ENCODE assay signal across 31 cellular contexts in the genomic region with DNA sequence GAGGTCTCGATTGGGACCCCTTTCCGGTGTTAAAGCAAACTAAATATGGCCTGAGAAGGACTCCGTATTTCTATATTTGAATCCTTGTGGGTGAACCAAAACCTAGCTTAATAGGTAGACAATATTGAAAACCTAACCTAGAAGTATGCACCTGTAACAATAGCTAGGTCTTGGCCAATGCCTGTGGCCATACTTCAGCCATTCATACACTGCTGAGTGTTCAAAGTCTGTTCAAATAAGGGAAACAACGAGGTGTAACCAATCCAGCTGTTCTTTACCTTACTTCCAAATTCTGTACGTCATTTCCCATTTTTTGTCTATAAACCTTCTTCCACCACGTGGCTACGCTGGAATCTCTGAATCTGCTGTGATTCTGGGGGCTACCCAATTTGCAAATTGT.
"Had no signal": no experiment of that assay in that cellular context is flagged by ENCODE, and none has a peak within 500 bp of the region (broad histone marks: within the 10 kb centered on the region; RNA-seq: fewer than 3 reads in every experiment).

No MANE protein-coding gene starts in this region.

- H3K27ac ChIP-seq: adrenal gland, body of pancreas, esophagus muscularis mucosa, foreskin keratinocyte, heart right ventricle had no signal

- H3K4me1 ChIP-seq: adrenal gland, body of pancreas had no signal

- FAIRE-seq: colon had no signal

- ATAC-seq: activated CD4-positive, alpha-beta T cell treated with anti-CD3 and anti-CD28 coated beads for 36 hours; activated CD8-positive, alpha-beta memory T cell treated with anti-CD3 and anti-CD28 coated beads, Interleukin-2, amount 10 ng/mL, durations not matched to agents 7 days and 5 days; activated CD8-positive, alpha-beta T cell treated with anti-CD3 and anti-CD28 coated beads, Interleukin-2, amount 10 ng/mL, durations not matched to agents 7 days and 5 days; activated naive CD8-positive, alpha-beta T cell treated with anti-CD3 and anti-CD28 coated beads, Interleukin-2, amount 50 U/mL, for 24 hours; body of pancreas; effector memory CD8-positive, alpha-beta T cell; foreskin keratinocyte; gastrocnemius medialis; heart right ventricle; T-helper 17 cell had no signal

- H3K27me3 ChIP-seq: adrenal gland, body of pancreas, esophagus muscularis mucosa, foreskin keratinocyte, gastrocnemius medialis, heart right ventricle had no signal

- H3K36me3 ChIP-seq: adrenal gland, esophagus muscularis mucosa, gastrocnemius medialis, heart right ventricle had no signal

- H3K9me3 ChIP-seq: adrenal gland, body of pancreas, esophagus muscularis mucosa, gastrocnemius medialis, heart right ventricle had no signal

- H3K4me3 ChIP-seq: adrenal gland, body of pancreas, esophagus muscularis mucosa, gastrocnemius medialis, heart right ventricle had no signal

- DNase-seq: activated CD4-positive, alpha-beta memory T cell treated with anti-CD3 and anti-CD28 coated beads for 36 hours; activated CD4-positive, alpha-beta T cell treated with anti-CD3 and anti-CD28 coated beads for 36 hours; activated CD4-positive, alpha-beta T cell treated with anti-CD3 and anti-CD28 coated beads, Interleukin-2, amount 10 ng/mL, durations not matched to agents 24 days and 14 days; activated CD4-positive, CD25-positive, alpha-beta regulatory T cell; activated CD4-positive, CD25-positive, alpha-beta regulatory T cell treated with anti-CD3 and anti-CD28 coated beads, Interleukin-2, amount 50 U/mL, for 72 hours; activated CD8-positive, alpha-beta memory T cell treated with anti-CD3 and anti-CD28 coated beads, Interleukin-2, amount 10 ng/mL, durations not matched to agents 7 days and 5 days; activated CD8-positive, alpha-beta memory T cell treated with anti-CD3 and anti-CD28 coated beads, Interleukin-2, amount 50 U/mL, for 4 hours; activated CD8-positive, alpha-beta T cell treated with anti-CD3 and anti-CD28 coated beads, Interleukin-2, amount 10 ng/mL, durations not matched to agents 7 days and 5 days; activated effector memory CD4-positive, alpha-beta T cell treated with anti-CD3 and anti-CD28 coated beads, Interleukin-2, amount 50 U/mL, for 16 hours; activated naive CD4-positive, alpha-beta T cell treated with anti-CD3 and anti-CD28 coated beads for 36 hours; activated naive CD8-positive, alpha-beta T cell treated with anti-CD3 and anti-CD28 coated beads for 36 hours; activated naive CD8-positive, alpha-beta T cell treated with anti-CD3 and anti-CD28 coated beads, Interleukin-2, amount 50 U/mL, for 24 hours; activated T-cell treated with anti-CD3 and anti-CD28 coated beads, Interleukin-2, amount 50 U/mL, for 1 hour; activated T-cell treated with anti-CD3 and anti-CD28 coated beads, Interleukin-2, amount 50 U/mL, for 48 hours; adrenal gland; amygdala; aorta; body of pancreas; caudate nucleus; cortex of kidney; dermis blood vessel endothelial cell; effector CD4-positive, alpha-beta T cell; effector memory CD8-positive, alpha-beta T cell; erythroblast; foreskin keratinocyte; gastrocnemius medialis; heart right ventricle; T-helper 17 cell; T1000 had no signal
